18 cellular contexts compared by ENCODE assay signal in genomic region chr1:5765465-5765864, GRCh38.
A peak's percentile ranks its signal among the peaks of the same experiment; 100 is the strongest.
DNase-seq lines count a peak whose midpoint lies in the region; ATAC-seq and TF ChIP-seq lines count a peak whose summit lies in the region.
"Had no signal": no experiment of that assay in that cellular context is flagged by ENCODE, and none has a peak within 500 bp of the region (broad histone marks: within the 10 kb centered on the region; RNA-seq: fewer than 3 reads in every experiment).

No MANE protein-coding gene starts in this region.

- DNase-seq in GM23338 (ENCODE audit: low spot score) (no peak), NCI-H1105 treated with DMSO at 0.1 percent for 48 hours (lab: John Stamatoyannopoulos, UW) (peak; percentile 87), NCI-H2171 (lab: John Stamatoyannopoulos, UW) (peak; percentile 33), neural progenitor cell (ENCODE audit: low spot score) (no peak), globus pallidus (ENCODE audit: low spot score) (no peak)
- DNase-seq in activated naive CD4-positive, alpha-beta T cell treated with anti-CD3 and anti-CD28 coated beads, Interleukin-2, amount 50 U/mL, for 72 hours (ENCODE audit: low spot score in 2 of 2): no peak
- DNase-seq: ACHN, GF-D8, NCI-H446 treated with DMSO at 0.1 percent for 48 hours, NCI-H82, PC-9, SIG-M5, T-cell had no signal

- H3K9me3 ChIP-seq in neural progenitor cell (ENCODE audit: low read depth): no peaks in the 10 kb centered on the region

- H2AFZ ChIP-seq in GM23338 (no peak overlapping the region), neural progenitor cell (replicated peaks) (no peak overlapping the region)
- H2AFZ ChIP-seq: PC-9 had no signal

- no peak overlapping the region for H3K9ac ChIP-seq in neural progenitor cell
- H3K9ac ChIP-seq: KMS-11 had no signal

- H3K4me1 Mint-ChIP-seq in GM23338 (peaks cover 39% of the 10 kb centered on the region), neural progenitor cell (peaks cover 63% of the 10 kb centered on the region)
- H3K4me1 Mint-ChIP-seq: T-cell had no signal

- peaks cover 18% of the 10 kb centered on the region for H3K9me3 Mint-ChIP-seq in GM23338
- peaks cover 7% of the 10 kb centered on the region for H3K9me3 Mint-ChIP-seq in neural progenitor cell
- H3K9me3 Mint-ChIP-seq in activated naive CD4-positive, alpha-beta T cell treated with anti-CD3 and anti-CD28 coated beads, Interleukin-2, amount 50 U/mL, for 72 hours: peaks cover 6 to 7% of the 10 kb centered on the region in 2 donors

- no peak overlapping the region for H3K4me3 ChIP-seq in GM23338
- no peak overlapping the region for H3K4me3 ChIP-seq in neural progenitor cell
- H3K4me3 ChIP-seq: PC-9 had no signal

- H3K36me3 Mint-ChIP-seq in GM23338 (ENCODE audit: low read depth) (peaks cover 11% of the 10 kb centered on the region), neural progenitor cell (no peaks in the 10 kb centered on the region)
- peaks cover 6 to 8% of the 10 kb centered on the region in 2 donors for H3K36me3 Mint-ChIP-seq in activated naive CD4-positive, alpha-beta T cell treated with anti-CD3 and anti-CD28 coated beads, Interleukin-2, amount 50 U/mL, for 72 hours
- H3K36me3 Mint-ChIP-seq: T-cell had no signal

- H3K36me3 ChIP-seq in GM23338 (ENCODE audit: insufficient read depth) (peaks cover 7% of the 10 kb centered on the region; the same call in 1 of the 2 replicates), neural progenitor cell (no peaks in the 10 kb centered on the region)

- H3K4me3 Mint-ChIP-seq in GM23338: 0 out of 3 replicates have a peak overlapping the region, but pooled peaks have one; percentile 16
- peak overlapping the region; percentile 48 for H3K4me3 Mint-ChIP-seq in neural progenitor cell
- H3K4me3 Mint-ChIP-seq: T-cell had no signal

- H3K4me1 ChIP-seq in GM23338 (ENCODE audit: insufficient read depth): no peaks in the 10 kb centered on the region
- H3K4me1 ChIP-seq in neural progenitor cell: no peaks in the 10 kb centered on the region

- no peaks in the 10 kb centered on the region for H3K9me2 ChIP-seq in GM23338 (ENCODE audit: insufficient read depth)

- H3K4me2 ChIP-seq in GM23338 (no peak overlapping the region), neural progenitor cell (no peak overlapping the region)
- H3K4me2 ChIP-seq: KMS-11, PC-9 had no signal

- H3K27ac Mint-ChIP-seq in GM23338 (peak overlapping the region; percentile 27; the same call in 1 of the 2 replicates), neural progenitor cell (no peak overlapping the region)
- H3K27ac Mint-ChIP-seq in activated naive CD4-positive, alpha-beta T cell treated with anti-CD3 and anti-CD28 coated beads, Interleukin-2, amount 50 U/mL, for 72 hours: no peak overlapping the region
- H3K27ac Mint-ChIP-seq: T-cell had no signal

- H4K20me1 ChIP-seq in GM23338 (replicated peaks; ENCODE audit: insufficient read depth) (no peaks in the 10 kb centered on the region), neural progenitor cell (ENCODE audit: low read depth) (no peaks in the 10 kb centered on the region)

- H3K27me3 ChIP-seq in GM23338 (ENCODE audit: insufficient read depth) (no peaks in the 10 kb centered on the region), neural progenitor cell (peaks cover 35% of the 10 kb centered on the region)

- H3K27me3 Mint-ChIP-seq in GM23338 (ENCODE audit: insufficient read depth, low read depth, poor library complexity) (peaks cover 23% of the 10 kb centered on the region), neural progenitor cell (ENCODE audit: insufficient read depth, low read depth) (peaks cover 16% of the 10 kb centered on the region)

- H3F3A ChIP-seq in GM23338 (replicated peaks; ENCODE audit: low read depth) (no peaks in the 10 kb centered on the region), neural progenitor cell (ENCODE audit: low read depth) (no peaks in the 10 kb centered on the region)

- H3K79me2 ChIP-seq in GM23338 (replicated peaks; ENCODE audit: insufficient read depth): no peaks in the 10 kb centered on the region
- no peaks in the 10 kb centered on the region for H3K79me2 ChIP-seq in neural progenitor cell (ENCODE audit: low read depth)

- H3K27ac ChIP-seq in GM23338 (ENCODE audit: low read depth) (no peak overlapping the region), neural progenitor cell (no peak overlapping the region)
- H3K27ac ChIP-seq: C4-2B, KMS-11, PC-9, RWPE1 had no signal

- ATAC-seq in GM23338 (no peak), HG02973 (IDR thresholded peaks at IDR 0.05; ENCODE audit: unreplicated experiment) (no peak)
- no peak for ATAC-seq in activated naive CD4-positive, alpha-beta T cell treated with anti-CD3 and anti-CD28 coated beads, Interleukin-2, amount 50 U/mL, for 72 hours
- ATAC-seq: SK-N-SH treated with all-trans-retinoic acid at 6 μM for 48 hours, T-cell had no signal

- no peak for TF ChIP-seq CTCF in GM23338 (conservative IDR thresholded peaks at IDR 0.05; ENCODE audit: low read depth in 2 of 2)
- no peak for TF ChIP-seq CTCF in neural progenitor cell (IDR thresholded peaks at IDR 0.05)

TF ChIP-seq in GM23338, 12 proteins besides CTCF, POLR2A, EP300 and RAD21:
- TF ChIP-seq NANOG (IDR thresholded peaks at IDR 0.05; ENCODE audit: borderline replicate concordance) (no peak), EZH2phosphoT487 (IDR thresholded peaks at IDR 0.05; ENCODE audit: unreplicated experiment) (no peak), ZNF331 (CRISPR knock-in tag; IDR thresholded peaks at IDR 0.05; ENCODE audit: low read depth) (no peak), JUNB (IDR thresholded peaks at IDR 0.05; ENCODE audit: unreplicated experiment) (no peak), ETS1 (IDR thresholded peaks at IDR 0.05) (no peak), REST (IDR thresholded peaks at IDR 0.05; ENCODE audit: unreplicated experiment) (no peak), EZH2 (IDR thresholded peaks at IDR 0.05; ENCODE audit: low read depth, unreplicated experiment) (no peak), CREB1 (CRISPR knock-in tag; IDR thresholded peaks at IDR 0.05; ENCODE audit: low read depth) (no peak), ZNF114 (CRISPR knock-in tag; IDR thresholded peaks at IDR 0.05) (no peak)

Comparison
In these comparisons a context has a peak if more than half of its experiments do, and no peak if none do; other contexts are left out.
1. DNase-seq: peak in NCI-H1105 treated with DMSO at 0.1 percent for 48 hours (single experiment) and NCI-H2171 (single experiment); none in GM23338 (single experiment), neural progenitor cell (single experiment), activated naive CD4-positive, alpha-beta T cell treated with anti-CD3 and anti-CD28 coated beads, Interleukin-2, amount 50 U/mL, for 72 hours (0 of 2) and globus pallidus (single experiment).